2 cellular contexts compared by ENCODE assay signal in genomic region chr16:2803545-2804195, GRCh38.
TF ChIP-seq lines count a peak whose summit lies in the region.

No MANE protein-coding gene starts in this region.

TF ChIP-seq in HCT116, 20 proteins besides CTCF, POLR2A, EP300 and RAD21:
- TF ChIP-seq SIN3A (IDR thresholded peaks at IDR 0.05; ENCODE audit: low read depth) (no peak), ELF1 (IDR thresholded peaks at IDR 0.05; ENCODE audit: borderline replicate concordance, low read depth) (no peak), CBX3 (IDR thresholded peaks at IDR 0.05; ENCODE audit: low read depth) (peak; percentile 39; the same call in 1 of the 2 replicates), EZH2 (IDR thresholded peaks at IDR 0.05) (no peak)
- TF ChIP-seq, protein P1, sequence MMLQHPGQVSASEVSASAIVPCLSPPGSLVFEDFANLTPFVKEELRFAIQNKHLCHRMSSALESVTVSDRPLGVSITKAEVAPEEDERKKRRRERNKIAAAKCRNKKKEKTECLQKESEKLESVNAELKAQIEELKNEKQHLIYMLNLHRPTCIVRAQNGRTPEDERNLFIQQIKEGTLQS (IDR thresholded peaks at IDR 0.05) = no peak

TF ChIP-seq in K562, 482 proteins besides CTCF, POLR2A, EP300 and RAD21:
- TF ChIP-seq CBX3 (IDR thresholded peaks at IDR 0.05; ENCODE audit: borderline replicate concordance in 1 of 2, low read length in 2 of 2) (peak in 1 of 2 experiments; percentile 69; a peak in 1 of 3 replicates), TRIM28 (IDR thresholded peaks at IDR 0.05) (peak; percentile 43; the same call in 1 of the 2 replicates), GTF2A2 (tag; IDR thresholded peaks at IDR 0.05) (no peak)
